1 cellular context compared by ENCODE assay signal in the genomic region with DNA sequence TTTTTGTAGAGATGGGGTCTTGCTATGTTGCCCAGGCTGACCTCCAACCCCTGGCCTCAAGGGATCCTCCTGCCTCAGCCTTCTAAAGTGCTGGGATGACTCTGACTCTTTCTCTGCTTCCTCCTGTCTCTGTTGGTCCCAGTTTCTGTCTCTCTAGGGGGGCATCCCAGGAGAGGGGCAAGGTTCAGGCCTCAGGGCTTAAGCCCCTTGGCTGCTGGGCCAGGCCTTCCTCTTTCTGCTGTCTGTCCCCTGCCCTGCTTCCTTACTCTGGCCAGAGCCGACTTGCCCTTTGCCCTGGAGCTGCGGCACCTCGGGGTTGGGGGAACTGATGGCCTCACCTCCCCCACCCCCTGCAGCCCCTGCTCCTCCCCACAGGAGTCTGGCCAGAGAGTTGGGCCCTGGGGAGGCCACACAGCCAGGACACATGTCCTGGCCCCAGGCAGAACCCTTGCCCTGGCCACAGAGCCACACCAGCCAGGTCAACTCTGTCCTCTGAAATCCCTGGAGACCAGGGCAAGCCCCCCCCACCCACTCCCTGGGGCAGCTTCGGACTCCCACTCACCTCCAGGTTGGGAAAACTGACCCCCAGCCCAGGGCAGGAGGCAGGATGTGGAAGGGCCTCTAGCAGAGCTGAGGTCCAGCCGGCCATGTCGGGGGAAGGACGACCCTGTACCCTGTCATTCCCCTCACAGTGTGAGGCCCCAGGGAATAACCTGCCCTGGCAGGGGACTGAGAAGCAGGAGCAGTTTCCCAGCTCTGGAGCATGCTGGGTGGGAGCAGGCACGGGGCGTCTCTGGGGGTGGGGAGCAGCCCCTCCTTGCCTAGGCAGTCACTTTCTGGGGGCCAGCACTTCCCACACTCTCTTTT.
TF ChIP-seq lines count a peak whose summit lies in the region.

No MANE protein-coding gene starts in this region.

TF ChIP-seq in HepG2, 621 proteins besides CTCF, POLR2A, EP300 and RAD21 (continued from another document and continues in another):
- TF ChIP-seq, protein P1, sequence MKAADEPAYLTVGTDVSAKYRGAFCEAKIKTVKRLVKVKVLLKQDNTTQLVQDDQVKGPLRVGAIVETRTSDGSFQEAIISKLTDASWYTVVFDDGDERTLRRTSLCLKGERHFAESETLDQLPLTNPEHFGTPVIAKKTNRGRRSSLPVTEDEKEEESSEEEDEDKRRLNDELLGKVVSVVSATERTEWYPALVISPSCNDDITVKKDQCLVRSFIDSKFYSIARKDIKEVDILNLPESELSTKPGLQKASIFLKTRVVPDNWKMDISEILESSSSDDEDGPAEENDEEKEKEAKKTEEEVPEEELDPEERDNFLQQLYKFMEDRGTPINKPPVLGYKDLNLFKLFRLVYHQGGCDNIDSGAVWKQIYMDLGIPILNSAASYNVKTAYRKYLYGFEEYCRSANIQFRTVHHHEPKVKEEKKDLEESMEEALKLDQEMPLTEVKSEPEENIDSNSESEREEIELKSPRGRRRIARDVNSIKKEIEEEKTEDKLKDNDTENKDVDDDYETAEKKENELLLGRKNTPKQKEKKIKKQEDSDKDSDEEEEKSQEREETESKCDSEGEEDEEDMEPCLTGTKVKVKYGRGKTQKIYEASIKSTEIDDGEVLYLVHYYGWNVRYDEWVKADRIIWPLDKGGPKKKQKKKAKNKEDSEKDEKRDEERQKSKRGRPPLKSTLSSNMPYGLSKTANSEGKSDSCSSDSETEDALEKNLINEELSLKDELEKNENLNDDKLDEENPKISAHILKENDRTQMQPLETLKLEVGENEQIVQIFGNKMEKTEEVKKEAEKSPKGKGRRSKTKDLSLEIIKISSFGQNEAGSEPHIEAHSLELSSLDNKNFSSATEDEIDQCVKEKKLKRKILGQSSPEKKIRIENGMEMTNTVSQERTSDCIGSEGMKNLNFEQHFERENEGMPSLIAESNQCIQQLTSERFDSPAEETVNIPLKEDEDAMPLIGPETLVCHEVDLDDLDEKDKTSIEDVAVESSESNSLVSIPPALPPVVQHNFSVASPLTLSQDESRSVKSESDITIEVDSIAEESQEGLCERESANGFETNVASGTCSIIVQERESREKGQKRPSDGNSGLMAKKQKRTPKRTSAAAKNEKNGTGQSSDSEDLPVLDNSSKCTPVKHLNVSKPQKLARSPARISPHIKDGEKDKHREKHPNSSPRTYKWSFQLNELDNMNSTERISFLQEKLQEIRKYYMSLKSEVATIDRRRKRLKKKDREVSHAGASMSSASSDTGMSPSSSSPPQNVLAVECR (CRISPR knock-in tag; IDR thresholded peaks at IDR 0.05; ENCODE audit: borderline replicate concordance) = no peak; the same call in 1 of the 2 replicates
- TF ChIP-seq, protein P2, sequence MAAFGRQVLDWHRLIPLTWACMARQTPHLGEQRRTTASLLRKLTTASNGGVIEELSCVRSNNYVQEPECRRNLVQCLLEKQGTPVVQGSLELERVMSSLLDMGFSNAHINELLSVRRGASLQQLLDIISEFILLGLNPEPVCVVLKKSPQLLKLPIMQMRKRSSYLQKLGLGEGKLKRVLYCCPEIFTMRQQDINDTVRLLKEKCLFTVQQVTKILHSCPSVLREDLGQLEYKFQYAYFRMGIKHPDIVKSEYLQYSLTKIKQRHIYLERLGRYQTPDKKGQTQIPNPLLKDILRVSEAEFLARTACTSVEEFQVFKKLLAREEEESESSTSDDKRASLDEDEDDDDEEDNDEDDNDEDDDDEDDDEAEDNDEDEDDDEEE (CRISPR knock-in tag; IDR thresholded peaks at IDR 0.05) = no peak
- TF ChIP-seq KLF6 (CRISPR knock-in tag; IDR thresholded peaks at IDR 0.05) (no peak), ZC3H4 (CRISPR knock-in tag; IDR thresholded peaks at IDR 0.05; ENCODE audit: borderline replicate concordance) (no peak), SIX4 (CRISPR knock-in tag; IDR thresholded peaks at IDR 0.05) (no peak), PHB2 (IDR thresholded peaks at IDR 0.05; ENCODE audit: partially characterized antibody) (no peak), SUZ12 (IDR thresholded peaks at IDR 0.05; ENCODE audit: low read depth, low read length) (no peak), MTA3 (CRISPR knock-in tag; IDR thresholded peaks at IDR 0.05) (no peak), ZNF660 (CRISPR knock-in tag; IDR thresholded peaks at IDR 0.05; ENCODE audit: borderline replicate concordance, low read depth) (no peak), ZNF33B (CRISPR knock-in tag; IDR thresholded peaks at IDR 0.05) (no peak), IKZF4 (CRISPR knock-in tag; IDR thresholded peaks at IDR 0.05; ENCODE audit: borderline replicate concordance, low read depth, not compliant biosample characterization) (no peak), ZNF891 (CRISPR knock-in tag; IDR thresholded peaks at IDR 0.05) (no peak), ZBTB20 (CRISPR knock-in tag; IDR thresholded peaks at IDR 0.05; ENCODE audit: borderline replicate concordance, low read depth) (no peak), ZNF546 (CRISPR knock-in tag; conservative IDR thresholded peaks at IDR 0.05) (no peak), DPF2 (CRISPR knock-in tag; IDR thresholded peaks at IDR 0.05; ENCODE audit: borderline replicate concordance, low read depth) (no peak), REXO4 (CRISPR knock-in tag; IDR thresholded peaks at IDR 0.05; ENCODE audit: borderline replicate concordance) (no peak), CC2D1A (CRISPR knock-in tag; IDR thresholded peaks at IDR 0.05) (no peak), TBP (CRISPR knock-in tag; IDR thresholded peaks at IDR 0.05) (no peak), EHMT2 (IDR thresholded peaks at IDR 0.05; ENCODE audit: borderline replicate concordance, low read depth, low read length) (no peak)
- TF ChIP-seq, protein P3, sequence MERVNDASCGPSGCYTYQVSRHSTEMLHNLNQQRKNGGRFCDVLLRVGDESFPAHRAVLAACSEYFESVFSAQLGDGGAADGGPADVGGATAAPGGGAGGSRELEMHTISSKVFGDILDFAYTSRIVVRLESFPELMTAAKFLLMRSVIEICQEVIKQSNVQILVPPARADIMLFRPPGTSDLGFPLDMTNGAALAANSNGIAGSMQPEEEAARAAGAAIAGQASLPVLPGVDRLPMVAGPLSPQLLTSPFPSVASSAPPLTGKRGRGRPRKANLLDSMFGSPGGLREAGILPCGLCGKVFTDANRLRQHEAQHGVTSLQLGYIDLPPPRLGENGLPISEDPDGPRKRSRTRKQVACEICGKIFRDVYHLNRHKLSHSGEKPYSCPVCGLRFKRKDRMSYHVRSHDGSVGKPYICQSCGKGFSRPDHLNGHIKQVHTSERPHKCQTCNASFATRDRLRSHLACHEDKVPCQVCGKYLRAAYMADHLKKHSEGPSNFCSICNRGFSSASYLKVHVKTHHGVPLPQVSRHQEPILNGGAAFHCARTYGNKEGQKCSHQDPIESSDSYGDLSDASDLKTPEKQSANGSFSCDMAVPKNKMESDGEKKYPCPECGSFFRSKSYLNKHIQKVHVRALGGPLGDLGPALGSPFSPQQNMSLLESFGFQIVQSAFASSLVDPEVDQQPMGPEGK (CRISPR knock-in tag; IDR thresholded peaks at IDR 0.05) = peak; percentile 98
- TF ChIP-seq, protein P4, sequence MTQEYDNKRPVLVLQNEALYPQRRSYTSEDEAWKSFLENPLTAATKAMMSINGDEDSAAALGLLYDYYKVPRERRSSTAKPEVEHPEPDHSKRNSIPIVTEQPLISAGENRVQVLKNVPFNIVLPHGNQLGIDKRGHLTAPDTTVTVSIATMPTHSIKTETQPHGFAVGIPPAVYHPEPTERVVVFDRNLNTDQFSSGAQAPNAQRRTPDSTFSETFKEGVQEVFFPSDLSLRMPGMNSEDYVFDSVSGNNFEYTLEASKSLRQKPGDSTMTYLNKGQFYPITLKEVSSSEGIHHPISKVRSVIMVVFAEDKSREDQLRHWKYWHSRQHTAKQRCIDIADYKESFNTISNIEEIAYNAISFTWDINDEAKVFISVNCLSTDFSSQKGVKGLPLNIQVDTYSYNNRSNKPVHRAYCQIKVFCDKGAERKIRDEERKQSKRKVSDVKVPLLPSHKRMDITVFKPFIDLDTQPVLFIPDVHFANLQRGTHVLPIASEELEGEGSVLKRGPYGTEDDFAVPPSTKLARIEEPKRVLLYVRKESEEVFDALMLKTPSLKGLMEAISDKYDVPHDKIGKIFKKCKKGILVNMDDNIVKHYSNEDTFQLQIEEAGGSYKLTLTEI (CRISPR knock-in tag; conservative IDR thresholded peaks at IDR 0.05) = no peak
- TF ChIP-seq, protein P5, sequence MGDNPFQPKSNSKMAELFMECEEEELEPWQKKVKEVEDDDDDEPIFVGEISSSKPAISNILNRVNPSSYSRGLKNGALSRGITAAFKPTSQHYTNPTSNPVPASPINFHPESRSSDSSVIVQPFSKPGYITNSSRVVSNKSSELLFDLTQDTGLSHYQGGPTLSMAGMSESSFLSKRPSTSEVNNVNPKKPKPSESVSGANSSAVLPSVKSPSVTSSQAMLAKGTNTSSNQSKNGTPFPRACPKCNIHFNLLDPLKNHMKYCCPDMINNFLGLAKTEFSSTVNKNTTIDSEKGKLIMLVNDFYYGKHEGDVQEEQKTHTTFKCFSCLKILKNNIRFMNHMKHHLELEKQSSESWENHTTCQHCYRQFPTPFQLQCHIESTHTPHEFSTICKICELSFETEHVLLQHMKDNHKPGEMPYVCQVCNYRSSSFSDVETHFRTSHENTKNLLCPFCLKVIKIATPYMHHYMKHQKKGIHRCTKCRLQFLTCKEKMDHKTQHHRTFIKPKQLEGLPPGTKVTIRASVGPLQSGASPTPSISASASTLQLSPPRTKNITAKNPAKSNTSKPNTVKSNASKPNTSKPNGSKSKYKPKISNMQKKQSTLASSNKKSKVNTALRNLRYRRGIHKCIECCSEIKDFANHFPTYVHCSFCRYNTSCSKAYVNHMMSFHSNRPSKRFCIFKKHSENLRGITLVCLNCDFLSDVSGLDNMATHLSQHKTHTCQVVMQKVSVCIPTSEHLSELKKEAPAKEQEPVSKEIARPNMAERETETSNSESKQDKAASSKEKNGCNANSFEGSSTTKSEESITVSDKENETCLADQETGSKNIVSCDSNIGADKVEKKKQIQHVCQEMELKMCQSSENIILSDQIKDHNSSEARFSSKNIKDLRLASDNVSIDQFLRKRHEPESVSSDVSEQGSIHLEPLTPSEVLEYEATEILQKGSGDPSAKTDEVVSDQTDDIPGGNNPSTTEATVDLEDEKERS (CRISPR knock-in tag; IDR thresholded peaks at IDR 0.05) = no peak; the same call in 1 of the 2 replicates
- TF ChIP-seq, protein P6, sequence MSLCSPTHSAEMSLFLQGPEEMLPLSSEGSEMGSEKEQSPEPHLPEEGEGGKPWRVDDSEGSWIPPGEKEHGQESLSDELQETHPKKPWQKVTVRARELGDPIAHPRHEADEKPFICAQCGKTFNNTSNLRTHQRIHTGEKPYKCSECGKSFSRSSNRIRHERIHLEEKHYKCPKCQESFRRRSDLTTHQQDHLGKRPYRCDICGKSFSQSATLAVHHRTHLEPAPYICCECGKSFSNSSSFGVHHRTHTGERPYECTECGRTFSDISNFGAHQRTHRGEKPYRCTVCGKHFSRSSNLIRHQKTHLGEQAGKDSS (CRISPR knock-in tag; IDR thresholded peaks at IDR 0.05; ENCODE audit: borderline replicate concordance, low read depth) = 0 out of 2 replicates have a peak, but pooled peaks have one; percentile 41
- TF ChIP-seq, protein P7, sequence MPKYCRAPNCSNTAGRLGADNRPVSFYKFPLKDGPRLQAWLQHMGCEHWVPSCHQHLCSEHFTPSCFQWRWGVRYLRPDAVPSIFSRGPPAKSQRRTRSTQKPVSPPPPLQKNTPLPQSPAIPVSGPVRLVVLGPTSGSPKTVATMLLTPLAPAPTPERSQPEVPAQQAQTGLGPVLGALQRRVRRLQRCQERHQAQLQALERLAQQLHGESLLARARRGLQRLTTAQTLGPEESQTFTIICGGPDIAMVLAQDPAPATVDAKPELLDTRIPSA (CRISPR knock-in tag; IDR thresholded peaks at IDR 0.05; ENCODE audit: borderline replicate concordance) = no peak
- TF ChIP-seq, protein P8, sequence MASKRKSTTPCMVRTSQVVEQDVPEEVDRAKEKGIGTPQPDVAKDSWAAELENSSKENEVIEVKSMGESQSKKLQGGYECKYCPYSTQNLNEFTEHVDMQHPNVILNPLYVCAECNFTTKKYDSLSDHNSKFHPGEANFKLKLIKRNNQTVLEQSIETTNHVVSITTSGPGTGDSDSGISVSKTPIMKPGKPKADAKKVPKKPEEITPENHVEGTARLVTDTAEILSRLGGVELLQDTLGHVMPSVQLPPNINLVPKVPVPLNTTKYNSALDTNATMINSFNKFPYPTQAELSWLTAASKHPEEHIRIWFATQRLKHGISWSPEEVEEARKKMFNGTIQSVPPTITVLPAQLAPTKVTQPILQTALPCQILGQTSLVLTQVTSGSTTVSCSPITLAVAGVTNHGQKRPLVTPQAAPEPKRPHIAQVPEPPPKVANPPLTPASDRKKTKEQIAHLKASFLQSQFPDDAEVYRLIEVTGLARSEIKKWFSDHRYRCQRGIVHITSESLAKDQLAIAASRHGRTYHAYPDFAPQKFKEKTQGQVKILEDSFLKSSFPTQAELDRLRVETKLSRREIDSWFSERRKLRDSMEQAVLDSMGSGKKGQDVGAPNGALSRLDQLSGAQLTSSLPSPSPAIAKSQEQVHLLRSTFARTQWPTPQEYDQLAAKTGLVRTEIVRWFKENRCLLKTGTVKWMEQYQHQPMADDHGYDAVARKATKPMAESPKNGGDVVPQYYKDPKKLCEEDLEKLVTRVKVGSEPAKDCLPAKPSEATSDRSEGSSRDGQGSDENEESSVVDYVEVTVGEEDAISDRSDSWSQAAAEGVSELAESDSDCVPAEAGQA (IDR thresholded peaks at IDR 0.05; ENCODE audit: low read depth) = no peak
- TF ChIP-seq, protein P8 (CRISPR knock-in tag; IDR thresholded peaks at IDR 0.05; ENCODE audit: borderline replicate concordance) = no peak
- TF ChIP-seq, protein P9, sequence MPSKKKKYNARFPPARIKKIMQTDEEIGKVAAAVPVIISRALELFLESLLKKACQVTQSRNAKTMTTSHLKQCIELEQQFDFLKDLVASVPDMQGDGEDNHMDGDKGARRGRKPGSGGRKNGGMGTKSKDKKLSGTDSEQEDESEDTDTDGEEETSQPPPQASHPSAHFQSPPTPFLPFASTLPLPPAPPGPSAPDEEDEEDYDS (CRISPR knock-in tag; IDR thresholded peaks at IDR 0.05) = no peak
